Comparison of ENCODE assay signal across 23 cellular contexts in the genomic region with DNA sequence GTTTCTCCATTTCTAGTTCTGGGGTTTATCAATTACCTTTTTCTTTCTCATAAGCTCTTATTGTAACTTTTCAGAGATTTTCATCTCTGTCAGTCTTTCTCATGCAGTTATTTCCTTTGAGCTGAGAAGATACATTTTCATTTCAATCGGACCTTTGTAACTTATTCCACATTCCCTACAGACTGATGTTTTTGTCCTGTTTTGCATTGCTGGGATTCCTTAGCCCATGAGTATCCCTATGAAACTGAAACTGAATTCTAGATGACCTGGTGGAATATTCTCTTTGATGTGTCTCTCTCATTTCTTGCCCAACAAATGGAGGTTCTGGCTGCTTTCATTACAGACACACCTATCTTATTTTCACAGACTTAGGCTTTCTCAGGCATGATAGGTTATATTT. TPM values are rescaled to one million over a fixed set of nuclear protein-coding genes. Genes with fewer than 3 reads are reported as not detected.
"Had no signal": no experiment of that assay in that cellular context is flagged by ENCODE, and none has a peak within 500 bp of the region (broad histone marks: within the 10 kb centered on the region; RNA-seq: fewer than 3 reads in every experiment).

No MANE protein-coding gene starts in this region.

- H3K9me3 Mint-ChIP-seq: activated T-helper 1 cell treated with anti-CD3 and anti-CD28 coated beads, Interleukin-12 subunit alpha, Interleukin-12 subunit beta, Interleukin-2, Interleukin-4 antibody, amounts not matched to agents 30 ng/mL and 10 ng/mL and 1 ng/mL, durations not matched to agents 14 hours and 24 hours and 36 hours; brain had no signal

- H3K9me3 ChIP-seq: spleen, upper lobe of right lung had no signal

- H3K27me3 ChIP-seq: spleen had no signal

- H3K36me3 ChIP-seq: spleen, upper lobe of right lung had no signal

- H3K4me3 ChIP-seq: dorsolateral prefrontal cortex, spleen, upper lobe of right lung had no signal

- H3K4me1 ChIP-seq: foreskin keratinocyte, spleen, upper lobe of right lung had no signal

- H3K27ac Mint-ChIP-seq: activated naive CD4-positive, alpha-beta T cell treated with anti-CD3 and anti-CD28 coated beads, Interleukin-2, amount 50 U/mL, for 72 hours; activated T-helper 1 cell treated with anti-CD3 and anti-CD28 coated beads, Interleukin-12 subunit alpha, Interleukin-12 subunit beta, Interleukin-2, Interleukin-4 antibody, amounts not matched to agents 30 ng/mL and 10 ng/mL and 1 ng/mL, durations not matched to agents 14 hours and 24 hours and 36 hours; brain had no signal

- H3K36me3 Mint-ChIP-seq: activated naive CD4-positive, alpha-beta T cell treated with anti-CD3 and anti-CD28 coated beads, Interleukin-2, amount 50 U/mL, for 72 hours; brain had no signal

- DNase-seq: activated CD4-positive, alpha-beta T cell treated with anti-CD3 and anti-CD28 coated beads, Interleukin-2, amount 50 U/mL, for 1 hour; activated gamma-delta T cell treated with Interleukin-2 at 50 U/mL for 16 hours; amygdala; caudate nucleus; dorsolateral prefrontal cortex; foreskin keratinocyte; hypothalamus; left ventricle myocardium superior; retina; spleen; stimulated activated CD8-positive, alpha-beta memory T cell treated with anti-CD3 and anti-CD28 coated beads, Interleukin-4, amount 100 ng/mL, for 48 hours; stimulated activated naive CD4-positive, alpha-beta T cell; T-helper 1 cell; T1000; upper lobe of right lung had no signal

- H3K4me3 Mint-ChIP-seq: activated T-helper 1 cell treated with anti-CD3 and anti-CD28 coated beads, Interleukin-12 subunit alpha, Interleukin-12 subunit beta, Interleukin-2, Interleukin-4 antibody, amounts not matched to agents 30 ng/mL and 10 ng/mL and 1 ng/mL, durations not matched to agents 14 hours and 24 hours and 36 hours; brain had no signal

- H3K27ac ChIP-seq: dorsolateral prefrontal cortex, epithelial cell of prostate, foreskin keratinocyte, spleen, upper lobe of right lung had no signal

- ATAC-seq: activated naive CD4-positive, alpha-beta T cell treated with anti-CD3 and anti-CD28 coated beads, Interleukin-2, amount 50 U/mL, for 72 hours; foreskin keratinocyte; left ventricle myocardium superior; upper lobe of right lung had no signal

- H3K4me1 Mint-ChIP-seq: brain had no signal

- FAIRE-seq: colon had no signal

RNA-seq across cellular contexts. Expression of a gene that starts 10.5 kb away (rescaled TPM):
- total RNA-seq: activated CD8-positive, alpha-beta memory T cell treated with anti-CD3 and anti-CD28 coated beads for 36 hours; activated naive CD4-positive, alpha-beta T cell treated with anti-CD3 and anti-CD28 coated beads, Interleukin-2, amount 50 U/mL, for 72 hours; activated T-helper 1 cell treated with anti-CD3 and anti-CD28 coated beads, Interleukin-12 subunit alpha, Interleukin-12 subunit beta, Interleukin-2, Interleukin-4 antibody, amounts not matched to agents 30 ng/mL and 10 ng/mL and 1 ng/mL, durations not matched to agents 14 hours and 24 hours and 36 hours; foreskin keratinocyte; kidney epithelial cell; mononuclear cell; upper lobe of right lung had no signal
